ENCODE assay signal across 22 cellular contexts in genomic region chr13:110199046-110199831, GRCh38.
"Had no signal": no experiment of that assay in that cellular context is flagged by ENCODE, and none has a peak within 500 bp of the region (broad histone marks: within the 10 kb centered on the region; RNA-seq: fewer than 3 reads in every experiment).

No MANE protein-coding gene starts in this region.

- DNase-seq: activated CD4-positive, alpha-beta T cell treated with anti-CD3 and anti-CD28 coated beads for 4 hours; activated CD4-positive, alpha-beta T cell treated with anti-CD3 and anti-CD28 coated beads, Interleukin-2, amount 50 U/mL, for 48 hours; activated CD4-positive, CD25-positive, alpha-beta regulatory T cell; activated effector memory CD4-positive, alpha-beta T cell treated with Interleukin-2 at 50 U/mL for 16 hours; activated naive CD4-positive, alpha-beta T cell treated with anti-CD3 and anti-CD28 coated beads, Interleukin-2, amount 10 ng/mL, durations not matched to agents 7 days and 5 days; activated naive CD8-positive, alpha-beta T cell treated with anti-CD3 and anti-CD28 coated beads, Interleukin-2, amount 50 U/mL, for 24 hours; activated T-cell treated with anti-CD3 and anti-CD28 coated beads, Interleukin-2, amount 50 U/mL, for 72 hours; body of pancreas; caudate nucleus; effector memory CD4-positive, alpha-beta T cell; gastrocnemius medialis; hippocampal formation; posterior cingulate gyrus; retina; stimulated activated CD4-positive, alpha-beta T cell treated with anti-CD3 and anti-CD28 coated beads, Interleukin-4, amount 100 ng/mL, for 24 hours; stimulated activated naive CD4-positive, alpha-beta T cell treated with Interleukin-2 at 50 U/mL for 16 hours; T1000 had no signal

- H3K4me1 Mint-ChIP-seq: activated naive CD4-positive, alpha-beta T cell treated with anti-CD3 and anti-CD28 coated beads, Interleukin-2, amount 10 ng/mL, durations not matched to agents 7 days and 5 days; activated naive CD8-positive, alpha-beta T cell treated with anti-CD3 and anti-CD28 coated beads, Interleukin-2, amount 50 U/mL, for 24 hours had no signal

- H3K4me3 ChIP-seq: body of pancreas, esophagus muscularis mucosa, gastrocnemius medialis, thoracic aorta had no signal

- H3K4me3 Mint-ChIP-seq: activated naive CD4-positive, alpha-beta T cell treated with anti-CD3 and anti-CD28 coated beads, Interleukin-2, amount 10 ng/mL, durations not matched to agents 7 days and 5 days; activated naive CD8-positive, alpha-beta T cell treated with anti-CD3 and anti-CD28 coated beads, Interleukin-2, amount 50 U/mL, for 24 hours; activated T-cell treated with anti-CD3 and anti-CD28 coated beads, Interleukin-2, amount 50 U/mL, for 72 hours; natural killer cell treated with Interleukin-12 subunit alpha and Interleukin-12 subunit beta and Interleukin-15 and Interleukin-18, amount 100 ng/mL, for 72 hours; T-helper 1 cell treated with Interleukin-12 subunit alpha and Interleukin-12 subunit beta and Interleukin-4 antibody, amounts not matched to agents 30 μg/mL and 1 μg/mL, for 36 hours; type B pancreatic cell had no signal

- H3K27me3 ChIP-seq: body of pancreas, esophagus muscularis mucosa, gastrocnemius medialis had no signal

- H3K4me1 ChIP-seq: body of pancreas, gastrocnemius medialis had no signal

- H3K27ac ChIP-seq: body of pancreas, gastrocnemius medialis, thoracic aorta had no signal

- ATAC-seq: activated naive CD8-positive, alpha-beta T cell treated with anti-CD3 and anti-CD28 coated beads, Interleukin-2, amount 50 U/mL, for 24 hours; activated T-cell treated with anti-CD3 and anti-CD28 coated beads, Interleukin-2, amount 50 U/mL, for 72 hours; body of pancreas; gastrocnemius medialis; natural killer cell treated with Interleukin-12 subunit alpha and Interleukin-12 subunit beta and Interleukin-15 and Interleukin-18, amount 100 ng/mL, for 72 hours had no signal

- H3K27me3 Mint-ChIP-seq: type B pancreatic cell had no signal

- H3K36me3 Mint-ChIP-seq: activated naive CD4-positive, alpha-beta T cell treated with anti-CD3 and anti-CD28 coated beads, Interleukin-2, amount 10 ng/mL, durations not matched to agents 7 days and 5 days; natural killer cell treated with Interleukin-12 subunit alpha and Interleukin-12 subunit beta and Interleukin-15 and Interleukin-18, amount 100 ng/mL, for 72 hours had no signal

- H3K9me3 ChIP-seq: body of pancreas, esophagus muscularis mucosa, gastrocnemius medialis, thoracic aorta had no signal

- H3K9me3 Mint-ChIP-seq: activated naive CD4-positive, alpha-beta T cell treated with anti-CD3 and anti-CD28 coated beads, Interleukin-2, amount 10 ng/mL, durations not matched to agents 7 days and 5 days; activated naive CD8-positive, alpha-beta T cell treated with anti-CD3 and anti-CD28 coated beads, Interleukin-2, amount 50 U/mL, for 24 hours; activated T-cell treated with anti-CD3 and anti-CD28 coated beads, Interleukin-2, amount 50 U/mL, for 72 hours; natural killer cell treated with Interleukin-12 subunit alpha and Interleukin-12 subunit beta and Interleukin-15 and Interleukin-18, amount 100 ng/mL, for 72 hours; T-helper 1 cell treated with Interleukin-12 subunit alpha and Interleukin-12 subunit beta and Interleukin-4 antibody, amounts not matched to agents 30 μg/mL and 1 μg/mL, for 36 hours; type B pancreatic cell had no signal

- H3K27ac Mint-ChIP-seq: activated naive CD4-positive, alpha-beta T cell treated with anti-CD3 and anti-CD28 coated beads, Interleukin-2, amount 10 ng/mL, durations not matched to agents 7 days and 5 days; activated naive CD8-positive, alpha-beta T cell treated with anti-CD3 and anti-CD28 coated beads, Interleukin-2, amount 50 U/mL, for 24 hours; activated T-cell treated with anti-CD3 and anti-CD28 coated beads, Interleukin-2, amount 50 U/mL, for 72 hours; natural killer cell treated with Interleukin-12 subunit alpha and Interleukin-12 subunit beta and Interleukin-15 and Interleukin-18, amount 100 ng/mL, for 72 hours; type B pancreatic cell had no signal
